Comparison of ENCODE assay signal across 7 cellular contexts in the genomic region with DNA sequence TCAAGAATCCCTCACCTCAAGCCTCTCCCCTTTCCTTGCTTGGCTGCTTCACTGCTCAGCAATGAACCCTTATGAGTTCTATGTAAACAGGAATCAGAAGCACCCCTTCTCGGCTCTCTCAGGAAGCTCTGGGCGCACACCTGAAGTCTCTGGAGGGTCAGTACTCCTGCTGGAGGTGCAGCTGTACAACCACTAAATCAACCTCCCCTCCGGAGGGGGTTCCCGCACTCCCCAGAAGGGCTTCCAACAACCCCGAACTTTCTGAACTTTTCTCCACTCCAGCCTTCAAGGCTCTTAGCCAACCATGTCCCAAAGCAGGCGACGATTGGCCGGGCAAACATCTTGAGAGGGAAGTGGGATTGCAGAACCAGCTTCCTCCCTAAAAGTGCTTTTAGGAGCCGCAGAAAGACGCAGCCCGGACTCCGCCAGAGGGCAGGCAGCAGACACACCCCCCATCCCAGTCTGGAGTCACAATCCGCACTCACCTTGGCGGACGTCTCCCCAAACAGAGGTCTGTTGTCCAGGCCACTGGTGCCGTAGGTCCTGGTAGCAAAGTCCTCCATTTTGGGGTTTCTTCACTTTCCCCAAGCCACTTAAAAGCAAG. TPM values are rescaled to one million over a fixed set of nuclear protein-coding genes. Genes with fewer than 3 reads are reported as not detected.
DNase-seq lines count a peak whose midpoint lies in the region; ATAC-seq and TF ChIP-seq lines count a peak whose summit lies in the region.

No MANE protein-coding gene starts in this region.

- H3K27ac ChIP-seq in RWPE1 (peak overlapping the region; percentile 86), body of pancreas (peak overlapping the region; percentile 67 to 91 (median 83)), sigmoid colon (peak overlapping the region; percentile 83 to 86 (median 85))

- CTCF ChIA-PET in RWPE1 (lab: Yijun Ruan, JAX) = interaction anchor here (0.7 to 1.2 kb wide), 2 partner anchors 64 to 1760 kb away, joined by 3 to 4 read pairs; no protein-coding TSS in a partner anchor

- POLR2A ChIA-PET in RWPE1 (lab: Yijun Ruan, JAX; ENCODE audit: low non-redundant PET) = interaction anchor here (1.1 kb wide), 1 partner anchor 66 kb away, joined by 5 read pairs; a partner anchor contains a TSS

- peak overlapping the region; percentile 85 for H3K9ac ChIP-seq in iPS-15b (ENCODE audit: low read depth, low read length)

- H3K9me3 ChIP-seq in body of pancreas (no peaks in the 10 kb centered on the region), iPS-15b (ENCODE audit: control insufficient read depth, insufficient read depth, low read length) (no peaks in the 10 kb centered on the region), sigmoid colon (no peaks in the 10 kb centered on the region)

- no peak for TF ChIP-seq EP300 in sigmoid colon (IDR thresholded peaks at IDR 0.05)

- TF ChIP-seq CTCF in GM13976 (IDR thresholded peaks at IDR 0.05; ENCODE audit: borderline replicate concordance, control extremely low read depth, extremely low read depth, insufficient read depth, missing control alignments) (no peak), RWPE1 (conservative IDR thresholded peaks at IDR 0.05; ENCODE audit: low read depth) (peak; percentile 12; the same call in 1 of the 2 replicates), body of pancreas (IDR thresholded peaks at IDR 0.05) (peak in 1 of 7 experiments; percentile 21), sigmoid colon (IDR thresholded peaks at IDR 0.05) (no peak)

- TF ChIP-seq POLR2A in body of pancreas (IDR thresholded peaks at IDR 0.05) = no peak
- TF ChIP-seq POLR2A in sigmoid colon (IDR thresholded peaks at IDR 0.05) = no peak

- ATAC-seq in HG02885 (IDR thresholded peaks at IDR 0.05; ENCODE audit: poor library complexity, unreplicated experiment) = peak; percentile 0
- peak; percentile 45 for ATAC-seq in body of pancreas
- no peak for ATAC-seq in GM21786 (IDR thresholded peaks at IDR 0.05; ENCODE audit: unreplicated experiment)

- DNase-seq in GM13976 (ENCODE audit: low spot score) (peak; percentile 44), RWPE1 (ENCODE audit: low spot score) (peak; percentile 65), body of pancreas (peak; percentile 43 to 63 (median 53)), sigmoid colon (peak; percentile 85)

- H3K4me1 ChIP-seq in body of pancreas = peaks cover 38% of the 10 kb centered on the region
- peaks cover under 1% of the 10 kb centered on the region for H3K4me1 ChIP-seq in iPS-15b (ENCODE audit: control insufficient read depth, insufficient read depth, low read length)
- H3K4me1 ChIP-seq in sigmoid colon = peaks cover 0 to 32% (median 17%) of the 10 kb centered on the region in 4 donors

- no peaks in the 10 kb centered on the region for H3K36me3 ChIP-seq in body of pancreas (replicated peaks in 1 of 2; ENCODE audit: insufficient read depth in 1 of 2, low read depth in 2 of 2)
- H3K36me3 ChIP-seq in iPS-15b (ENCODE audit: control insufficient read depth, insufficient read depth, low read length) = no peaks in the 10 kb centered on the region
- no peaks in the 10 kb centered on the region for H3K36me3 ChIP-seq in sigmoid colon

- H3K4me3 ChIP-seq in body of pancreas (peak overlapping the region; percentile 35 to 87), iPS-15b (ENCODE audit: low read depth, low read length) (peak overlapping the region; percentile 97), sigmoid colon (peak overlapping the region; percentile 75 to 86 (median 84))

- 0% methylated on average over 15 to 16 of the region's 16 CpGs for WGBS in body of pancreas, 2 donors
- WGBS in sigmoid colon, 2 donors = 1% methylated on average over 16 of the region's 16 CpGs

- intact Hi-C loops in body of pancreas (cut with DNase I) (loop anchor here (10.0 kb wide), 1 partner anchor 54 kb away; no protein-coding TSS in a partner anchor), sigmoid colon (cut with DNase I) (loop anchor here (1.0 to 2.0 kb wide), 2 partner anchors 66 to 160 kb away; a partner anchor contains a TSS)

- H3K27me3 ChIP-seq in body of pancreas (no peaks in the 10 kb centered on the region), iPS-15b (ENCODE audit: control insufficient read depth, insufficient read depth, low read length) (peaks cover 36% of the 10 kb centered on the region), sigmoid colon (no peaks in the 10 kb centered on the region)

- in situ Hi-C loops in GM13976 (cut with MboI; ENCODE audit: low sequenced_read_pairs, unreplicated experiment) = loop anchor here (5.0 kb wide), 1 partner anchor 62 kb away; no protein-coding TSS in a partner anchor

RNA-seq across cellular contexts. Expression of a gene that starts 0.5 kb away (rescaled TPM):
- 10 to 100 TPM; 36.6 to 43.8 TPM for total RNA-seq in body of pancreas
- 10 to 100 TPM; 26.9 to 37.7 (median 30.4) TPM for total RNA-seq in sigmoid colon
- 10 to 100 TPM; 10.6 to 36.9 (median 23.4) TPM for polyA plus RNA-seq in sigmoid colon
